19 cellular contexts compared by ENCODE assay signal in genomic region chr9:93361995-93362394, GRCh38.
DNase-seq lines count a peak whose midpoint lies in the region; ATAC-seq and TF ChIP-seq lines count a peak whose summit lies in the region.
"Had no signal": no experiment of that assay in that cellular context is flagged by ENCODE, and none has a peak within 500 bp of the region (broad histone marks: within the 10 kb centered on the region; RNA-seq: fewer than 3 reads in every experiment).

No MANE protein-coding gene starts in this region.

- H3K4me1 ChIP-seq in OCI-LY7 (ENCODE audit: insufficient read depth, low read length, poor library complexity, severe bottlenecking): no peaks in the 10 kb centered on the region
- H3K4me1 ChIP-seq in naive thymus-derived CD4-positive, alpha-beta T cell (ENCODE audit: control insufficient read depth in 2 of 2, insufficient read depth in 2 of 2, low read length in 2 of 2): no peaks in the 10 kb centered on the region
- H3K4me1 ChIP-seq: A549, Caco-2 had no signal

- H3K36me3 ChIP-seq in OCI-LY7 (ENCODE audit: insufficient read depth, low read length): no peaks in the 10 kb centered on the region
- H3K36me3 ChIP-seq in naive thymus-derived CD4-positive, alpha-beta T cell (ENCODE audit: control insufficient read depth in 2 of 3, insufficient read depth in 3 of 3, low read length in 3 of 3): no peaks in the 10 kb centered on the region

- peaks cover 0 to 12% (median 2%) of the 10 kb centered on the region in 5 donors for H3K27me3 Mint-ChIP-seq in naive thymus-derived CD4-positive, alpha-beta T cell
- H3K27me3 Mint-ChIP-seq: CD4-positive, alpha-beta T cell had no signal

- peaks cover 0 to 38% (median 9%) of the 10 kb centered on the region in 11 donors for H3K9me3 Mint-ChIP-seq in naive thymus-derived CD4-positive, alpha-beta T cell

- H3K4me3 Mint-ChIP-seq in naive thymus-derived CD4-positive, alpha-beta T cell: no peak overlapping the region
- H3K4me3 Mint-ChIP-seq: B cell; CD4-positive, alpha-beta T cell; CD8-positive, alpha-beta T cell had no signal

- no TSS peak for BruUV-seq in OCI-LY7 (replicated peaks; lab: Mats Ljungman, UMichigan)

- peaks cover 0 to 7% (median 0%) of the 10 kb centered on the region in 5 donors for H3K36me3 Mint-ChIP-seq in naive thymus-derived CD4-positive, alpha-beta T cell
- H3K36me3 Mint-ChIP-seq: CD8-positive, alpha-beta T cell had no signal

- H3K79me2 ChIP-seq in OCI-LY7 (ENCODE audit: insufficient read depth, low read depth, low read length): no peaks in the 10 kb centered on the region

- CTCF ChIA-PET in OCI-LY7 (lab: Charles Lee; ENCODE audit: unreplicated experiment): no interaction called here
- CTCF ChIA-PET in naive thymus-derived CD4-positive, alpha-beta T cell (lab: Charles Lee): no interaction called here

- H3K27ac Mint-ChIP-seq in naive thymus-derived CD4-positive, alpha-beta T cell: no peak overlapping the region
- H3K27ac Mint-ChIP-seq: B cell; CD4-positive, alpha-beta T cell; CD8-positive, alpha-beta T cell had no signal

- DNase-seq in NCI-H526 treated with DMSO at 0.1 percent for 48 hours (lab: John Stamatoyannopoulos, UW) (peak; percentile 4), NCI-H526 (lab: John Stamatoyannopoulos, UW) (no peak), OCI-LY7 (ENCODE audit: low spot score) (peak; percentile 29), amniotic epithelial cell (ENCODE audit: low read depth) (peak; percentile 1), cortex of kidney (lab: John Stamatoyannopoulos, UW) (no peak)
- no peak for DNase-seq in naive thymus-derived CD4-positive, alpha-beta T cell
- DNase-seq: AML-193; Caco-2; Calu3; CD4-positive, alpha-beta T cell; CD8-positive, alpha-beta T cell; DMS79 treated with DMSO at 0.1 percent for 48 hours; GF-D8 had no signal

- H3K4me1 Mint-ChIP-seq in naive thymus-derived CD4-positive, alpha-beta T cell: peaks cover 0 to 11% (median 7%) of the 10 kb centered on the region in 7 donors
- H3K4me1 Mint-ChIP-seq: B cell had no signal

- no peaks in the 10 kb centered on the region for H3K27me3 ChIP-seq in naive thymus-derived CD4-positive, alpha-beta T cell (ENCODE audit: control insufficient read depth in 2 of 2, insufficient read depth in 2 of 2, low read length in 2 of 2)
- H3K27me3 ChIP-seq: BLaER1 treated with 17β-estradiol and CSF1 and Interleukin-3, amounts not matched to agents 10 nM and 100 nM had no signal

- H2AFZ ChIP-seq in OCI-LY7 (ENCODE audit: low read length): no peak overlapping the region

- no peak for TF ChIP-seq CTCF in OCI-LY7 (conservative IDR thresholded peaks at IDR 0.05; ENCODE audit: low read length)

- intact Hi-C loops in OCI-LY7 (cut with micrococcal nuclease; ENCODE audit: unreplicated experiment): no loop called here
- intact Hi-C loops in naive thymus-derived CD4-positive, alpha-beta T cell (cut with micrococcal nuclease): no loop called here

- no peaks in the 10 kb centered on the region for H4K20me1 ChIP-seq in OCI-LY7 (ENCODE audit: insufficient read depth, low read length)
- H4K20me1 ChIP-seq: BLaER1 treated with 17β-estradiol and CSF1 and Interleukin-3, amounts not matched to agents 10 nM and 100 nM had no signal

- H3K9me2 ChIP-seq in OCI-LY7 (ENCODE audit: insufficient read depth, low read length): no peaks in the 10 kb centered on the region

- peaks cover 22% of the 10 kb centered on the region for H3K9me3 ChIP-seq in OCI-LY7 (ENCODE audit: low read length)
- H3K9me3 ChIP-seq in naive thymus-derived CD4-positive, alpha-beta T cell (ENCODE audit: control insufficient read depth in 2 of 3, low read length in 3 of 3): peaks cover 0 to 10% (median 0%) of the 10 kb centered on the region in 3 experiments
- H3K9me3 ChIP-seq: A549, Caco-2 had no signal

- no peak overlapping the region for H3K4me2 ChIP-seq in OCI-LY7 (ENCODE audit: low read length)
- H3K4me2 ChIP-seq: A549; BLaER1 treated with 17β-estradiol and CSF1 and Interleukin-3, amounts not matched to agents 10 nM and 100 nM had no signal

- ATAC-seq in HG03521 (IDR thresholded peaks at IDR 0.05; ENCODE audit: unreplicated experiment): no peak
- ATAC-seq in naive thymus-derived CD4-positive, alpha-beta T cell: no peak
- ATAC-seq: A549; CD8-positive, alpha-beta T cell had no signal

- POLR2A ChIA-PET in OCI-LY7 (lab: Charles Lee): no interaction called here
- POLR2A ChIA-PET in naive thymus-derived CD4-positive, alpha-beta T cell (lab: Charles Lee): no interaction called here

- H3K4me3 ChIP-seq in OCI-LY7 (ENCODE audit: low read depth, low read length, poor library complexity, severe bottlenecking): no peak overlapping the region
- no peak overlapping the region for H3K4me3 ChIP-seq in naive thymus-derived CD4-positive, alpha-beta T cell (ENCODE audit: low read length)
- H3K4me3 ChIP-seq: A549; BLaER1 treated with 17β-estradiol and CSF1 and Interleukin-3, amounts not matched to agents 10 nM and 100 nM had no signal

- no peak overlapping the region for H3K27ac ChIP-seq in OCI-LY7 (ENCODE audit: low read depth, low read length, poor library complexity, severe bottlenecking)
- no peak overlapping the region for H3K27ac ChIP-seq in naive thymus-derived CD4-positive, alpha-beta T cell (ENCODE audit: low read depth, low read length)
- H3K27ac ChIP-seq: 22Rv1; A549; BLaER1 treated with 17β-estradiol and CSF1 and Interleukin-3, amounts not matched to agents 10 nM and 100 nM; C4-2B had no signal

Comparison
In these comparisons a context has a peak if more than half of its experiments do, and no peak if none do; other contexts are left out.
1. DNase-seq: peak in NCI-H526 treated with DMSO at 0.1 percent for 48 hours (single experiment), OCI-LY7 (single experiment) and amniotic epithelial cell (single experiment); none in NCI-H526 (0 of 2), cortex of kidney (single experiment) and naive thymus-derived CD4-positive, alpha-beta T cell (0 of 9).